In the genomic region with DNA sequence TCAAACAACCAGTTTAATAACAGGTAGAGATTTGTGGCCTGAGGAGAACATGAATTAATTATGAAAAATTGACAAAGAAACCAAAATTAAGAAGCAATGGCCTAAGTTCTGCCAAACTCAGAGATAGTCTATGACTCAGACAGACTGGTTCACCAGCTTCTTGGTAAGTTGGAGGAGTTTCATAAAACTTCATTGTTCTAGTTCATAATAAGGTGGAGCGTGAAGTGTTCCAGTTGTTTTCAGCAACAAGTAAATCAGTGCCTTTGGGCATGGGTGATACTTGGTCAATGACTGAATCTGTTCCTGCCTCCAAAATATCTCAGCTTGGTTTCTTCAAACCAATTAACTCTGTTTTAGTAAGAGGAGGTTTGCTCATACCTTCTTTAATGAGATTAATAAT, we compare ENCODE assay signal across 23 cellular contexts.
"Had no signal": no experiment of that assay in that cellular context is flagged by ENCODE, and none has a peak within 500 bp of the region (broad histone marks: within the 10 kb centered on the region; RNA-seq: fewer than 3 reads in every experiment).

No MANE protein-coding gene starts in this region.

- H3K9me3 ChIP-seq: right atrium auricular region had no signal

- DNase-seq: activated CD4-positive, alpha-beta T cell treated with anti-CD3 and anti-CD28 coated beads, Interleukin-2, amount 10 ng/mL, durations not matched to agents 24 days and 14 days; activated CD8-positive, alpha-beta T cell treated with anti-CD3 and anti-CD28 coated beads for 36 hours; activated naive CD4-positive, alpha-beta T cell; activated naive CD8-positive, alpha-beta T cell treated with anti-CD3 and anti-CD28 coated beads for 36 hours; activated T-cell treated with anti-CD3 and anti-CD28 coated beads, Interleukin-2, amount 50 U/mL, for 1 hour; amniotic stem cell; central memory CD4-positive, alpha-beta T cell; dorsolateral prefrontal cortex; erythroblast; glutamatergic neuron; hypothalamus; islet precursor cell; occipital lobe; stimulated activated CD4-positive, alpha-beta T cell treated with anti-CD3 and anti-CD28 coated beads, Interleukin-2, amount 100 ng/mL, for 24 hours; stimulated activated naive CD8-positive, alpha-beta T cell treated with anti-CD3 and anti-CD28 coated beads, Interleukin-15, Interleukin-2, amounts not matched to agents 100 U/mL and 50 U/mL, for 24 hours; substantia nigra; T-helper 1 cell; T1000; trophoblast cell had no signal

- H3K4me3 ChIP-seq: dorsolateral prefrontal cortex, right atrium auricular region, SK-N-MC had no signal

- ATAC-seq: activated CD8-positive, alpha-beta T cell treated with anti-CD3 and anti-CD28 coated beads for 36 hours; activated T-helper 17 cell treated with anti-CD3 and anti-CD28 coated beads, Interleukin-2, amount 50 U/mL, for 72 hours; stimulated activated naive CD8-positive, alpha-beta T cell treated with anti-CD3 and anti-CD28 coated beads, Interleukin-15, Interleukin-2, amounts not matched to agents 100 U/mL and 50 U/mL, for 24 hours had no signal

- H3K36me3 ChIP-seq: right atrium auricular region had no signal

- FAIRE-seq: colon had no signal

- H3K27me3 ChIP-seq: right atrium auricular region had no signal

- H3K27ac ChIP-seq: dorsolateral prefrontal cortex, right atrium auricular region, SK-N-MC had no signal
